ENCODE assay signal across 8 cellular contexts in genomic region chr9:75083188-75083976, GRCh38. TPM values are rescaled to one million over a fixed set of nuclear protein-coding genes. Genes with fewer than 3 reads are reported as not detected.
A peak's percentile ranks its signal among the peaks of the same experiment; 100 is the strongest.
DNase-seq lines count a peak whose midpoint lies in the region; ATAC-seq and TF ChIP-seq lines count a peak whose summit lies in the region.

No MANE protein-coding gene starts in this region.

- H3F3A ChIP-seq in neural progenitor cell (ENCODE audit: low read depth): peaks cover 7% of the 10 kb centered on the region

- H3K4me3 ChIP-seq in esophagus squamous epithelium (no peak overlapping the region), neural progenitor cell (no peak overlapping the region), SJCRH30 (no peak overlapping the region)

- H3K27ac ChIP-seq in esophagus squamous epithelium (peak overlapping the region; percentile 74 to 100 (median 88)), neural progenitor cell (no peak overlapping the region), SJCRH30 (no peak overlapping the region)

- WGBS in esophagus squamous epithelium, 2 donors: 32 to 43% methylated on average over 9 to 10 of the region's 12 CpGs

- H3K4me2 ChIP-seq in neural progenitor cell: no peak overlapping the region

- DNase-seq in ELF-1 (ENCODE audit: low read depth, low spot score): peak; percentile 59
- peak; percentile 30 for DNase-seq in T-helper 9 cell
- DNase-seq in esophagus squamous epithelium (lab: John Stamatoyannopoulos, UW): no peak
- DNase-seq in neural progenitor cell (ENCODE audit: low spot score): peak; percentile 15
- no peak for DNase-seq in SJCRH30
- DNase-seq in germinal center (ENCODE audit: low spot score): no peak

- H3K4me1 ChIP-seq in esophagus squamous epithelium: peaks cover 20 to 49% (median 26%) of the 10 kb centered on the region in 3 donors
- no peaks in the 10 kb centered on the region for H3K4me1 ChIP-seq in neural progenitor cell
- H3K4me1 ChIP-seq in SJCRH30: peaks cover 7% of the 10 kb centered on the region

- no peaks in the 10 kb centered on the region for H3K27me3 Mint-ChIP-seq in neural progenitor cell (ENCODE audit: insufficient read depth, low read depth)

- no peaks in the 10 kb centered on the region for H3K79me2 ChIP-seq in neural progenitor cell (ENCODE audit: low read depth)

- peaks cover 26% of the 10 kb centered on the region for H3K4me1 Mint-ChIP-seq in neural progenitor cell

- ATAC-seq in HG02610 (IDR thresholded peaks at IDR 0.05; ENCODE audit: unreplicated experiment) (no peak), GM19324 (IDR thresholded peaks at IDR 0.05; ENCODE audit: low FRiP score, unreplicated experiment) (no peak)

- H3K36me3 ChIP-seq in esophagus squamous epithelium (peaks cover 0 to 30% (median 4%) of the 10 kb centered on the region in 3 donors), neural progenitor cell (no peaks in the 10 kb centered on the region), SJCRH30 (peaks cover 18% of the 10 kb centered on the region; the same call in 1 of the 2 replicates)

- H2AFZ ChIP-seq in neural progenitor cell (replicated peaks): no peak overlapping the region

- H3K4me3 Mint-ChIP-seq in neural progenitor cell: no peak overlapping the region

- H3K27me3 ChIP-seq in esophagus squamous epithelium: no peaks in the 10 kb centered on the region
- H3K27me3 ChIP-seq in neural progenitor cell: no peaks in the 10 kb centered on the region
- no peaks in the 10 kb centered on the region for H3K27me3 ChIP-seq in SJCRH30

- H3K27ac Mint-ChIP-seq in neural progenitor cell: peak overlapping the region; percentile 3

- TF ChIP-seq POLR2A in esophagus squamous epithelium (IDR thresholded peaks at IDR 0.05): peak in 2 of 4 donors; percentile 25 to 29

- TF ChIP-seq CTCF in esophagus squamous epithelium (IDR thresholded peaks at IDR 0.05) (peak in 3 of 6 experiments; percentile 14 to 55 (median 37)), neural progenitor cell (IDR thresholded peaks at IDR 0.05) (no peak)

- H3K9me3 ChIP-seq in esophagus squamous epithelium (no peaks in the 10 kb centered on the region), neural progenitor cell (ENCODE audit: low read depth) (no peaks in the 10 kb centered on the region), SJCRH30 (replicated peaks) (no peaks in the 10 kb centered on the region)

- no peak overlapping the region for H3K9ac ChIP-seq in neural progenitor cell

- no peaks in the 10 kb centered on the region for H3K36me3 Mint-ChIP-seq in neural progenitor cell

- H3K9me3 Mint-ChIP-seq in neural progenitor cell: no peaks in the 10 kb centered on the region

- intact Hi-C loops in esophagus squamous epithelium (cut with DNase I): no loop called here

- no peaks in the 10 kb centered on the region for H4K20me1 ChIP-seq in neural progenitor cell (ENCODE audit: low read depth)

RNA-seq across cellular contexts. Expression of gene NMRK1, which starts 4.6 kb away (rescaled TPM):
- total RNA-seq in esophagus squamous epithelium: 10 to 100 TPM; 23.1 to 36.4 (median 29.5) TPM
- total RNA-seq in neural progenitor cell (ENCODE audit: low replicate concordance): 1.7 and 2.3 TPM in 2 replicates
- total RNA-seq in SJCRH30 (2014; rRNA removed; shearing (Covaris generic)): 53.3 and 55.0 TPM in 2 replicates

RNA-seq across cellular contexts. Expression of gene OSTF1, which starts 4.9 kb away (rescaled TPM):
- total RNA-seq in esophagus squamous epithelium (100 to 1,000 TPM in 2 of 4 donors, 10 to 100 TPM in 2; 70.1 to 100 (median 86.0) TPM), neural progenitor cell (ENCODE audit: low replicate concordance) (1.3 and 2.7 TPM in 2 replicates)
- 49.2 and 49.6 TPM in 2 replicates for total RNA-seq in SJCRH30 (2014; rRNA removed; shearing (Covaris generic))

RNA-seq across cellular contexts. Expression of gene CARNMT1, which starts 55.3 kb away (rescaled TPM):
- total RNA-seq in esophagus squamous epithelium (10 to 100 TPM; 16.0 to 28.4 (median 23.8) TPM), neural progenitor cell (ENCODE audit: low replicate concordance) (37.2 and 41.1 TPM in 2 replicates)
- total RNA-seq in SJCRH30 (2014; rRNA removed; shearing (Covaris generic)): 30.0 and 31.7 TPM in 2 replicates

Comparison
In these comparisons a context has a peak if more than half of its experiments do, and no peak if none do; other contexts are left out.
1. DNase-seq: peak in ELF-1 (single experiment), T-helper 9 cell (single experiment) and neural progenitor cell (single experiment); none in esophagus squamous epithelium (single experiment), SJCRH30 (0 of 2) and germinal center (single experiment).
2. H3K27ac ChIP-seq: peak in esophagus squamous epithelium (4 of 4); none in neural progenitor cell (single experiment) and SJCRH30 (single experiment).
3. RNA of gene OSTF1, which starts 4.9 kb away (total RNA-seq): 70.1 to 100 TPM in esophagus squamous epithelium and 49.2 to 49.6 TPM in SJCRH30; 1.3 to 2.7 TPM in neural progenitor cell; every median in the first group is over 10 times any median in the second.